1 cellular context compared by ENCODE assay signal in genomic region chr5:60672693-60673264, GRCh38.
TF ChIP-seq lines count a peak whose summit lies in the region.

No MANE protein-coding gene starts in this region.

TF ChIP-seq in HepG2, 621 proteins besides CTCF, POLR2A, EP300 and RAD21 (continued from another document and continues in another):
- TF ChIP-seq TFDP1 (CRISPR knock-in tag; IDR thresholded peaks at IDR 0.05; ENCODE audit: borderline replicate concordance) (peak; percentile 79; the same call in 1 of the 2 replicates), ARID2 (CRISPR knock-in tag; IDR thresholded peaks at IDR 0.05; ENCODE audit: borderline replicate concordance) (peak; percentile 81; the same call in 1 of the 2 replicates), EEA1 (CRISPR knock-in tag; IDR thresholded peaks at IDR 0.05; ENCODE audit: borderline replicate concordance) (no peak), ZNF484 (CRISPR knock-in tag; IDR thresholded peaks at IDR 0.05; ENCODE audit: borderline replicate concordance, low read depth) (no peak), ZNF160 (CRISPR knock-in tag; IDR thresholded peaks at IDR 0.05) (peak; percentile 65; the same call in 1 of the 2 replicates), NFATC3 (CRISPR knock-in tag; IDR thresholded peaks at IDR 0.05) (0 out of 2 replicates have a peak, but pooled peaks have one; percentile 19), CREB3 (CRISPR knock-in tag; IDR thresholded peaks at IDR 0.05) (no peak), ZNF296 (CRISPR knock-in tag; conservative IDR thresholded peaks at IDR 0.05) (no peak), ZNF432 (CRISPR knock-in tag; IDR thresholded peaks at IDR 0.05; ENCODE audit: borderline replicate concordance) (no peak), DPF2 (CRISPR knock-in tag; IDR thresholded peaks at IDR 0.05; ENCODE audit: borderline replicate concordance, low read depth) (peak; percentile 95), ZFP90 (CRISPR knock-in tag; IDR thresholded peaks at IDR 0.05; ENCODE audit: borderline replicate concordance) (0 out of 2 replicates have a peak, but pooled peaks have one; percentile 74), REXO4 (CRISPR knock-in tag; IDR thresholded peaks at IDR 0.05; ENCODE audit: borderline replicate concordance) (no peak), PHF5A (CRISPR knock-in tag; IDR thresholded peaks at IDR 0.05; ENCODE audit: low read depth, unreplicated experiment) (no peak), RCOR2 (CRISPR knock-in tag; IDR thresholded peaks at IDR 0.05) (peak; percentile 87), GTF2F1 (IDR thresholded peaks at IDR 0.05; ENCODE audit: low read length) (no peak), ZNF33A (CRISPR knock-in tag; IDR thresholded peaks at IDR 0.05; ENCODE audit: borderline replicate concordance) (no peak), FOXJ3 (CRISPR knock-in tag; IDR thresholded peaks at IDR 0.05; ENCODE audit: borderline replicate concordance) (peak; percentile 99), MEIS2 (CRISPR knock-in tag; IDR thresholded peaks at IDR 0.05) (peak; percentile 93), PBX3 (CRISPR knock-in tag; IDR thresholded peaks at IDR 0.05; ENCODE audit: borderline replicate concordance) (no peak), ZBTB2 (CRISPR knock-in tag; IDR thresholded peaks at IDR 0.05; ENCODE audit: low read depth) (no peak), REL (CRISPR knock-in tag; conservative IDR thresholded peaks at IDR 0.05) (no peak), ZIK1 (CRISPR knock-in tag; IDR thresholded peaks at IDR 0.05; ENCODE audit: borderline replicate concordance, low read depth) (no peak), ELF3 (CRISPR knock-in tag; IDR thresholded peaks at IDR 0.05) (peak; percentile 90), AGO1 (IDR thresholded peaks at IDR 0.05; ENCODE audit: low read depth, low read length, poor library complexity, severe bottlenecking) (no peak), FOXK1 (CRISPR knock-in tag; IDR thresholded peaks at IDR 0.05; ENCODE audit: borderline replicate concordance, low read depth) (peak; percentile 89), GMEB2 (CRISPR knock-in tag; IDR thresholded peaks at IDR 0.05; ENCODE audit: low read depth) (no peak), HNF4A (CRISPR knock-in tag; IDR thresholded peaks at IDR 0.05) (peak; percentile 97), ZNF850 (CRISPR knock-in tag; conservative IDR thresholded peaks at IDR 0.05) (no peak), ZBTB8A (CRISPR knock-in tag; IDR thresholded peaks at IDR 0.05; ENCODE audit: borderline replicate concordance, low read depth) (no peak), KLF16 (CRISPR knock-in tag; IDR thresholded peaks at IDR 0.05) (peak in 1 of 2 experiments; percentile 66; a peak in 2 of 4 replicates), NBN (conservative IDR thresholded peaks at IDR 0.05) (no peak), FOXK2 (IDR thresholded peaks at IDR 0.05) (peak; percentile 89), SMYD3 (CRISPR knock-in tag; IDR thresholded peaks at IDR 0.05) (peak; percentile 95; the same call in 1 of the 2 replicates), MAF1 (CRISPR knock-in tag; IDR thresholded peaks at IDR 0.05; ENCODE audit: borderline replicate concordance) (no peak), GATAD2A (CRISPR knock-in tag; IDR thresholded peaks at IDR 0.05) (peak; percentile 97), TBP (CRISPR knock-in tag; IDR thresholded peaks at IDR 0.05) (no peak), ZNF468 (CRISPR knock-in tag; IDR thresholded peaks at IDR 0.05) (no peak), SRSF1 (optimal IDR thresholded peaks at IDR 0.05; ENCODE audit: low read depth, low read length) (no peak), RNF219 (CRISPR knock-in tag; IDR thresholded peaks at IDR 0.05) (no peak), ELF4 (CRISPR knock-in tag; IDR thresholded peaks at IDR 0.05; ENCODE audit: borderline replicate concordance) (no peak), ZNF790 (CRISPR knock-in tag; IDR thresholded peaks at IDR 0.05; ENCODE audit: borderline replicate concordance) (no peak; the same call in 1 of the 2 replicates), TOPORS (CRISPR knock-in tag; IDR thresholded peaks at IDR 0.05) (peak; percentile 77; the same call in 1 of the 2 replicates), ZNF441 (CRISPR knock-in tag; IDR thresholded peaks at IDR 0.05; ENCODE audit: borderline replicate concordance) (no peak), TBX2 (CRISPR knock-in tag; IDR thresholded peaks at IDR 0.05; ENCODE audit: borderline replicate concordance) (peak; percentile 99), ZNF598 (CRISPR knock-in tag; IDR thresholded peaks at IDR 0.05; ENCODE audit: borderline replicate concordance) (no peak), PITX1 (CRISPR knock-in tag; IDR thresholded peaks at IDR 0.05) (peak; percentile 98), STAG1 (CRISPR knock-in tag; IDR thresholded peaks at IDR 0.05) (peak; percentile 11; the same call in 1 of the 2 replicates), TAF15 (IDR thresholded peaks at IDR 0.05; ENCODE audit: low read depth, low read length, poor library complexity, severe bottlenecking) (no peak), ETV6 (CRISPR knock-in tag; conservative IDR thresholded peaks at IDR 0.05) (no peak), ZNF354B (CRISPR knock-in tag; IDR thresholded peaks at IDR 0.05) (no peak), NFKB2 (CRISPR knock-in tag; IDR thresholded peaks at IDR 0.05; ENCODE audit: borderline replicate concordance) (no peak), NFKBIZ (CRISPR knock-in tag; IDR thresholded peaks at IDR 0.05) (peak; percentile 91), ZNF589 (CRISPR knock-in tag; conservative IDR thresholded peaks at IDR 0.05) (0 out of 2 replicates have a peak, but pooled peaks have one; percentile 29), ZNF574 (CRISPR knock-in tag; IDR thresholded peaks at IDR 0.05) (peak; percentile 73), ZNF761 (CRISPR knock-in tag; conservative IDR thresholded peaks at IDR 0.05) (peak; percentile 77; the same call in 1 of the 2 replicates), HNF1A (IDR thresholded peaks at IDR 0.05; ENCODE audit: low read depth) (peak; percentile 93), HNF1A (CRISPR knock-in tag; IDR thresholded peaks at IDR 0.05; ENCODE audit: borderline replicate concordance) (peak; percentile 95)
